Comparison of ENCODE assay signal across 14 cellular contexts in genomic region chr9:136513191-136513590, GRCh38. TPM values are rescaled to one million over a fixed set of nuclear protein-coding genes. Genes with fewer than 3 reads are reported as not detected.
DNase-seq lines count a peak whose midpoint lies in the region; ATAC-seq, FAIRE-seq and TF ChIP-seq lines count a peak whose summit lies in the region.
"Had no signal": no experiment of that assay in that cellular context is flagged by ENCODE, and none has a peak within 500 bp of the region (broad histone marks: within the 10 kb centered on the region; RNA-seq: fewer than 3 reads in every experiment).

No MANE protein-coding gene starts in this region.

- ATAC-seq in HepG2 (no peak), right lobe of liver (no peak), gastrocnemius medialis (no peak), HG02870 (IDR thresholded peaks at IDR 0.05; ENCODE audit: unreplicated experiment) (no peak)

- peaks cover 10% of the 10 kb centered on the region for H3K36me3 Mint-ChIP-seq in endothelial cell (ENCODE audit: low read depth, unreplicated experiment)

- no peak for DNase-seq in HepG2 (ENCODE audit: low spot score)
- DNase-seq in right lobe of liver = no peak
- no peak for DNase-seq in endothelial cell (ENCODE audit: low spot score)
- DNase-seq in gastrocnemius medialis = no peak
- no peak for DNase-seq in uterus
- DNase-seq in stimulated activated CD4-positive, alpha-beta T cell treated with anti-CD3 and anti-CD28 coated beads, Interleukin-4, amount 100 ng/mL, for 1 hour = no peak
- DNase-seq in NCI-H446 treated with DMSO at 0.1 percent for 48 hours (lab: John Stamatoyannopoulos, UW) = no peak
- DNase-seq: AML-193, KG1, NCI-H1048, NCI-H1694, NCI-H774, Peyer's patch had no signal

- CTCF ChIA-PET in HepG2 (lab: Yijun Ruan, JAX; ENCODE audit: low intra/inter-chr PET ratio, low total read pairs) = no interaction called here

- TF ChIP-seq CTCF in HepG2 (CRISPR knock-in tag; IDR thresholded peaks at IDR 0.05) (no peak), right lobe of liver (IDR thresholded peaks at IDR 0.05) (no peak), endothelial cell (IDR thresholded peaks at IDR 0.05; ENCODE audit: unreplicated experiment) (no peak), gastrocnemius medialis (IDR thresholded peaks at IDR 0.05 in 4 of 5, conservative IDR thresholded peaks at IDR 0.05 in 1 of 5) (no peak), uterus (IDR thresholded peaks at IDR 0.05) (no peak)

- peaks cover 18% of the 10 kb centered on the region for H3K27me3 Mint-ChIP-seq in endothelial cell (ENCODE audit: unreplicated experiment)

- in situ Hi-C loops in HepG2 (cut with HindIII; ENCODE audit: extremely low pct_ligation_motif_present, low pct_unique_long_range_greater_than_20kb) = no loop called here
- in situ Hi-C loops in gastrocnemius medialis (cut with MboI; ENCODE audit: low sequenced_read_pairs in 4 of 4) = no loop called here

- H2AFZ ChIP-seq in HepG2 (ENCODE audit: low read length) = no peak overlapping the region

- no TSS peak for BruUV-seq in HepG2 (replicated peaks; lab: Mats Ljungman, UMichigan)

- no peak overlapping the region for H3K4me3 Mint-ChIP-seq in endothelial cell (ENCODE audit: unreplicated experiment)

- H3K27me3 ChIP-seq in HepG2 (ENCODE audit: control insufficient read depth in 1 of 2, insufficient read depth in 2 of 2, low read length in 2 of 2) (no peaks in the 10 kb centered on the region), right lobe of liver (no peaks in the 10 kb centered on the region), gastrocnemius medialis (no peaks in the 10 kb centered on the region), uterus (no peaks in the 10 kb centered on the region)
- H3K27me3 ChIP-seq: Peyer's patch had no signal

- no peak for TF ChIP-seq RAD21 in HepG2 (CRISPR knock-in tag; IDR thresholded peaks at IDR 0.05)

- POLR2A ChIA-PET in HepG2 (lab: Yijun Ruan, JAX) = no interaction called here

- 70% methylated on average over 2 of the region's 16 CpGs for WGBS in HepG2 (ENCODE audit: low lambda C conversion rate)
- WGBS in right lobe of liver (ENCODE audit: insufficient coverage, low coverage, low lambda C conversion rate, missing lambda C conversion rate) = 92% methylated on average over 2 of the region's 16 CpGs

- H3K36me3 ChIP-seq in HepG2 (replicated peaks in 1 of 2; ENCODE audit: control insufficient read depth in 1 of 2, insufficient read depth in 2 of 2, low read length in 2 of 2) (no peaks in the 10 kb centered on the region), right lobe of liver (peaks cover 2 to 89% (median 36%) of the 10 kb centered on the region in 4 donors), gastrocnemius medialis (peaks cover 0 to 53% of the 10 kb centered on the region in 2 donors), uterus (no peaks in the 10 kb centered on the region)

- H3K4me2 ChIP-seq in HepG2 (ENCODE audit: low read depth, low read length) = no peak overlapping the region

- intact Hi-C loops in HepG2 (cut with micrococcal nuclease; ENCODE audit: unreplicated experiment) = no loop called here
- intact Hi-C loops in right lobe of liver (cut with DNase I) = no loop called here
- intact Hi-C loops in gastrocnemius medialis (cut with DNase I; ENCODE audit: low total_unique reads) = no loop called here
- intact Hi-C loops in uterus (cut with DNase I; ENCODE audit: low total_unique reads) = no loop called here

- no peaks in the 10 kb centered on the region for H3K79me2 ChIP-seq in HepG2 (ENCODE audit: insufficient read depth, low read length)

- TF ChIP-seq POLR2A in HepG2 (IDR thresholded peaks at IDR 0.05; ENCODE audit: insufficient read depth in 1 of 2, low read depth in 2 of 2, low read length in 2 of 2) = no peak
- no peak for TF ChIP-seq POLR2A in right lobe of liver (IDR thresholded peaks at IDR 0.05)
- no peak for TF ChIP-seq POLR2A in gastrocnemius medialis (IDR thresholded peaks at IDR 0.05)
- TF ChIP-seq POLR2A in uterus (IDR thresholded peaks at IDR 0.05) = no peak

- no peaks in the 10 kb centered on the region for H3K9me3 Mint-ChIP-seq in endothelial cell (ENCODE audit: unreplicated experiment)

- TF ChIP-seq EP300 in HepG2 (IDR thresholded peaks at IDR 0.05; ENCODE audit: low read depth in 2 of 2, low read length in 2 of 2) (no peak), HepG2 (CRISPR knock-in tag; IDR thresholded peaks at IDR 0.05; ENCODE audit: borderline replicate concordance) (no peak)

- no peak overlapping the region for H3K27ac ChIP-seq in HepG2 (ENCODE audit: extremely low read length, insufficient read depth, low read length)
- H3K27ac ChIP-seq in right lobe of liver = no peak overlapping the region
- H3K27ac ChIP-seq in gastrocnemius medialis = peak overlapping the region in 3 of 4 donors; percentile 50 to 82 (median 77)
- H3K27ac ChIP-seq in uterus = peak overlapping the region; percentile 72 to 73

- H3K4me3 ChIP-seq in HepG2 (replicated peaks in 1 of 3; ENCODE audit: insufficient read depth in 1 of 3, low read depth in 2 of 3, low read length in 3 of 3) (no peak overlapping the region), right lobe of liver (no peak overlapping the region), gastrocnemius medialis (no peak overlapping the region), uterus (no peak overlapping the region)
- H3K4me3 ChIP-seq: Peyer's patch had no signal

- H3K9ac ChIP-seq in HepG2 (ENCODE audit: insufficient read depth, low read depth, low read length) = no peak overlapping the region

- H3K4me1 ChIP-seq in HepG2 (ENCODE audit: insufficient read depth, low read length) (peaks cover 7% of the 10 kb centered on the region; the same call in 1 of the 2 replicates), right lobe of liver (no peaks in the 10 kb centered on the region), gastrocnemius medialis (peaks cover 0 to 9% of the 10 kb centered on the region in 2 donors), uterus (no peaks in the 10 kb centered on the region)
- H3K4me1 ChIP-seq: Peyer's patch had no signal

- H4K20me1 ChIP-seq in HepG2 (ENCODE audit: insufficient read depth, low read length) = no peaks in the 10 kb centered on the region

- H3K27ac Mint-ChIP-seq in endothelial cell (ENCODE audit: unreplicated experiment) = peak overlapping the region; percentile 72

- H3K4me1 Mint-ChIP-seq in endothelial cell (ENCODE audit: unreplicated experiment) = peaks cover 4% of the 10 kb centered on the region

- no peaks in the 10 kb centered on the region for H3K9me3 ChIP-seq in HepG2 (ENCODE audit: low read length)
- no peaks in the 10 kb centered on the region for H3K9me3 ChIP-seq in right lobe of liver
- H3K9me3 ChIP-seq in gastrocnemius medialis = no peaks in the 10 kb centered on the region
- H3K9me3 ChIP-seq in uterus = no peaks in the 10 kb centered on the region
- H3K9me3 ChIP-seq: Peyer's patch had no signal

- FAIRE-seq in HepG2 (lab: Jason Lieb, UNC) = no peak

RNA-seq across cellular contexts. Expression of gene SEC16A, which starts 30.4 kb away (rescaled TPM):
- total RNA-seq in HepG2 (2016; rRNA removed; fragmentation: Illumina TruSeq; extraction: Trizol) = 15.9 and 27.7 TPM in 2 replicates
- 3.9 TPM in 2 replicates for total RNA-seq in HepG2 (2016; cell fraction: cytosol; rRNA removed; fragmentation: Illumina TruSeq; extraction: Trizol; ENCODE audit: low read depth)
- total RNA-seq in HepG2 (2016; cell fraction: insoluble cytoplasmic fraction; rRNA removed; fragmentation: Illumina TruSeq; extraction: Trizol) = 15.7 and 21.0 TPM in 2 replicates
- total RNA-seq in HepG2 (2016; cell fraction: membrane; rRNA removed; fragmentation: Illumina TruSeq; extraction: Trizol) = 12.2 and 12.3 TPM in 2 replicates
- 25.4 and 28.9 TPM in 2 replicates for total RNA-seq in HepG2 (2016; cell fraction: nucleus; rRNA removed; fragmentation: Illumina TruSeq; extraction: Trizol)
- polyA plus RNA-seq in HepG2 (2011; rRNA removed) = 17.9 and 18.9 TPM in 2 replicates
- polyA plus RNA-seq in HepG2 (2011; cell fraction: cytosol; rRNA removed) = 12.7 and 13.2 TPM in 2 replicates
- polyA plus RNA-seq in HepG2 (2011; cell fraction: nucleus; rRNA removed) = 71.0 and 81.7 TPM in 2 replicates
- polyA plus RNA-seq in HepG2 (2012) = 26.1 and 28.5 TPM in 2 replicates
- 2.6 and 3.4 TPM in 2 replicates for polyA plus RNA-seq in HepG2 (2016; cell fraction: cytosol; fragmentation: Illumina TruSeq; extraction: Trizol; ENCODE audit: low read depth)
- 29.5 and 38.6 TPM in 2 replicates for polyA plus RNA-seq in HepG2 (2016; cell fraction: insoluble cytoplasmic fraction; fragmentation: Illumina TruSeq; extraction: Trizol; ENCODE audit: low read depth)
- 7.1 and 8.4 TPM in 2 replicates for polyA plus RNA-seq in HepG2 (2016; cell fraction: membrane; fragmentation: Illumina TruSeq; extraction: Trizol; ENCODE audit: low read depth)
- 72.9 and 74.4 TPM in 2 replicates for polyA plus RNA-seq in HepG2 (2016; cell fraction: nucleus; fragmentation: Illumina TruSeq; extraction: Trizol; ENCODE audit: insufficient read depth, low read depth)
- polyA minus RNA-seq in HepG2 (2011; rRNA and poly(A)+ RNA removed; ENCODE audit: low replicate concordance) = 29.0 and 33.5 TPM in 2 replicates
- polyA minus RNA-seq in HepG2 (2011; cell fraction: cytosol; rRNA and poly(A)+ RNA removed) = 27.1 and 28.7 TPM in 2 replicates
- 24.8 and 24.9 TPM in 2 replicates for polyA minus RNA-seq in HepG2 (2011; cell fraction: nucleus; rRNA and poly(A)+ RNA removed)
- 100 to 1,000 TPM in 2 of 6 experiments, 10 to 100 TPM in 4; 46.9 to 108 (median 72.0) TPM for total RNA-seq in right lobe of liver
- 79.5 TPM for total RNA-seq in endothelial cell (ENCODE audit: unreplicated experiment)
- total RNA-seq in gastrocnemius medialis = 10 to 100 TPM; 23.9 to 50.4 (median 46.6) TPM
- 10 to 100 TPM; 18.8 to 73.2 (median 35.1) TPM for total RNA-seq in uterus

RNA-seq across cellular contexts. Expression of gene NOTCH1, which starts 32.7 kb away (rescaled TPM):
- total RNA-seq in HepG2 (2016; rRNA removed; fragmentation: Illumina TruSeq; extraction: Trizol) (0.22 and 0.35 TPM in 2 replicates), right lobe of liver (10 to 100 TPM; 17.4 to 26.2 (median 19.3) TPM), endothelial cell (ENCODE audit: unreplicated experiment) (312 TPM), gastrocnemius medialis (10 to 100 TPM in 1 of 4 donors, 1 to 10 TPM in 3; 6.3 to 15.4 (median 8.2) TPM), uterus (100 to 1,000 TPM in 1 of 4 donors, 10 to 100 TPM in 3; 19.7 to 109 (median 35.6) TPM)
- 0.18 and 0.20 TPM in 2 replicates for total RNA-seq in HepG2 (2016; cell fraction: cytosol; rRNA removed; fragmentation: Illumina TruSeq; extraction: Trizol; ENCODE audit: low read depth)
- total RNA-seq in HepG2 (2016; cell fraction: insoluble cytoplasmic fraction; rRNA removed; fragmentation: Illumina TruSeq; extraction: Trizol) = 0.13 and 0.43 TPM in 2 replicates
- 0.17 and 0.28 TPM in 2 replicates for total RNA-seq in HepG2 (2016; cell fraction: membrane; rRNA removed; fragmentation: Illumina TruSeq; extraction: Trizol)
- 0.69 and 1.3 TPM in 2 replicates for total RNA-seq in HepG2 (2016; cell fraction: nucleus; rRNA removed; fragmentation: Illumina TruSeq; extraction: Trizol)
- polyA plus RNA-seq in HepG2 (2011; rRNA removed) = 0.09 and 0.12 TPM in 2 replicates
- polyA plus RNA-seq in HepG2 (2011; cell fraction: cytosol; rRNA removed) = 0.04 and 0.11 TPM in 2 replicates
- 0.90 and 1.1 TPM in 2 replicates for polyA plus RNA-seq in HepG2 (2011; cell fraction: nucleus; rRNA removed)
- 0.09 and 0.31 TPM in 2 replicates for polyA plus RNA-seq in HepG2 (2012)
- 0.02 TPM in 2 replicates for polyA plus RNA-seq in HepG2 (2016; cell fraction: cytosol; fragmentation: Illumina TruSeq; extraction: Trizol; ENCODE audit: low read depth)
- 0.15 and 0.22 TPM in 2 replicates for polyA plus RNA-seq in HepG2 (2016; cell fraction: insoluble cytoplasmic fraction; fragmentation: Illumina TruSeq; extraction: Trizol; ENCODE audit: low read depth)
- 0.05 and 0.13 TPM in 2 replicates for polyA plus RNA-seq in HepG2 (2016; cell fraction: membrane; fragmentation: Illumina TruSeq; extraction: Trizol; ENCODE audit: low read depth)
- polyA plus RNA-seq in HepG2 (2016; cell fraction: nucleus; fragmentation: Illumina TruSeq; extraction: Trizol; ENCODE audit: insufficient read depth, low read depth) = 1.3 and 1.9 TPM in 2 replicates
- 0.54 and 4.7 TPM in 2 replicates for polyA minus RNA-seq in HepG2 (2011; rRNA and poly(A)+ RNA removed; ENCODE audit: low replicate concordance)
- polyA minus RNA-seq in HepG2 (2011; cell fraction: cytosol; rRNA and poly(A)+ RNA removed) = 0.44 and 0.99 TPM in 2 replicates
- polyA minus RNA-seq in HepG2 (2011; cell fraction: nucleus; rRNA and poly(A)+ RNA removed) = 0.64 and 0.75 TPM in 2 replicates

Comparison
In these comparisons a context has a peak if more than half of its experiments do, and no peak if none do; other contexts are left out.
1. H3K27ac ChIP-seq: peak in gastrocnemius medialis (3 of 4) and uterus (2 of 2); none in HepG2 (single experiment) and right lobe of liver (0 of 3).